ENCODE assay signal across 1 cellular context in the genomic region with DNA sequence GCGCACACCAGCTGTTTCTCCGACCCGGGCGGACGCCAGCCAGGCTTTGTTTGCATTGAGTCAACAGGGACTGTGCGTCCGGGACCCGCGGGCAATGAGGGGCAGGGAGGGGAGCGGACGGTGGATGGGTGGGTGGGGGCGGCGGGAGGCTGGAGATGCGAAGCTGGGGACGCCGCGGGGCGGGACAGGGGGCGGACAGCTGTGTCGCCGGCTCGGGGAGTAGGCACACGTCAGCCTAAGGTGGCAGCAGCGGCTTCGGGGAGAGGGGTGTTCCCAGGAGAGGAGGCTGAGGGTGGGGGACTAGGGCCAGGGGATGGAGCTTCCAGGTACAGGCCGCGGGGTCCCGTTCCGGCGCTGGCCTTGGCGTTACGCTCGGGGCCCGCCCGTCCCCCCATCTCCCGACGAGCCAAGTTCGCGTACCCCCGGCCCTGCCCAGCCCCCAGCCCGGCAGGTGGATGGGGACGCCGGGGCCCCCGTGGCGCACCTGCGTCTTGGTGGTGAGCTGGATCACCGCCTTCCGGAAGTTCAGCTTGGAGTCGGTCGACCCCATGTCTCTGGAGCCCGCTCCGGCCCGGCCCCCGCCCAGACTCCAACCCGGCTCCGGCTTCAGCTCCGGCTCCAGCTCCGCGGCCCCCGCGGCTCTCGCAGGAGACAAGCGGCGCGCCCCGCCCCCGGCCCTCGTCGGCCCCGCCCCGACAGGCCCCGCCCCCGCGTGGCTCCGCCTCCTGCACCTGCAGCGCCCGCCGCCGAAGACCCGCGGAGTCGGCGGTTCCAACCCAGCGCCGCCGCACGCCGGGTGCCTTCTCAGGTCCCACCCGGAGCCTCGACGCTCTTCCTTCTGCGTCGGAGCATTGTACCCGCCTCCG.
TF ChIP-seq lines count a peak whose summit lies in the region.

Gene HID1, minus strand, starts transcription at position 653 of the 866 bp plus-strand sequence. Its CDS starts 103 bp downstream, at position 550.

TF ChIP-seq in HepG2, 621 proteins besides CTCF, POLR2A, EP300 and RAD21 (continued from another document and continues in another):
- TF ChIP-seq, protein P1, sequence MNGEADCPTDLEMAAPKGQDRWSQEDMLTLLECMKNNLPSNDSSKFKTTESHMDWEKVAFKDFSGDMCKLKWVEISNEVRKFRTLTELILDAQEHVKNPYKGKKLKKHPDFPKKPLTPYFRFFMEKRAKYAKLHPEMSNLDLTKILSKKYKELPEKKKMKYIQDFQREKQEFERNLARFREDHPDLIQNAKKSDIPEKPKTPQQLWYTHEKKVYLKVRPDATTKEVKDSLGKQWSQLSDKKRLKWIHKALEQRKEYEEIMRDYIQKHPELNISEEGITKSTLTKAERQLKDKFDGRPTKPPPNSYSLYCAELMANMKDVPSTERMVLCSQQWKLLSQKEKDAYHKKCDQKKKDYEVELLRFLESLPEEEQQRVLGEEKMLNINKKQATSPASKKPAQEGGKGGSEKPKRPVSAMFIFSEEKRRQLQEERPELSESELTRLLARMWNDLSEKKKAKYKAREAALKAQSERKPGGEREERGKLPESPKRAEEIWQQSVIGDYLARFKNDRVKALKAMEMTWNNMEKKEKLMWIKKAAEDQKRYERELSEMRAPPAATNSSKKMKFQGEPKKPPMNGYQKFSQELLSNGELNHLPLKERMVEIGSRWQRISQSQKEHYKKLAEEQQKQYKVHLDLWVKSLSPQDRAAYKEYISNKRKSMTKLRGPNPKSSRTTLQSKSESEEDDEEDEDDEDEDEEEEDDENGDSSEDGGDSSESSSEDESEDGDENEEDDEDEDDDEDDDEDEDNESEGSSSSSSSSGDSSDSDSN (CRISPR knock-in tag; IDR thresholded peaks at IDR 0.05), result peak; percentile 78
- TF ChIP-seq JDP2 (CRISPR knock-in tag; IDR thresholded peaks at IDR 0.05; ENCODE audit: borderline replicate concordance) (no peak), ZNF383 (CRISPR knock-in tag; IDR thresholded peaks at IDR 0.05; ENCODE audit: borderline replicate concordance) (no peak), ZBTB46 (CRISPR knock-in tag; IDR thresholded peaks at IDR 0.05; ENCODE audit: borderline replicate concordance) (no peak), ZNF546 (CRISPR knock-in tag; conservative IDR thresholded peaks at IDR 0.05) (no peak; the same call in 1 of the 2 replicates), ASH2L (IDR thresholded peaks at IDR 0.05; ENCODE audit: insufficient read length, low read depth, low read length) (no peak), SOX13 (IDR thresholded peaks at IDR 0.05) (no peak), SOX13 (CRISPR knock-in tag; conservative IDR thresholded peaks at IDR 0.05 in 1 of 2, IDR thresholded peaks at IDR 0.05 in 1 of 2) (no peak; a peak in 1 of 4 replicates), BORCS8-MEF2B (CRISPR knock-in tag; IDR thresholded peaks at IDR 0.05) (0 out of 2 replicates have a peak, but pooled peaks have one; percentile 13), ZNF207 (IDR thresholded peaks at IDR 0.05; ENCODE audit: borderline replicate concordance) (no peak), ZNF552 (CRISPR knock-in tag; IDR thresholded peaks at IDR 0.05; ENCODE audit: borderline replicate concordance) (no peak), ZSCAN30 (CRISPR knock-in tag; IDR thresholded peaks at IDR 0.05) (no peak), FIP1L1 (IDR thresholded peaks at IDR 0.05; ENCODE audit: borderline replicate concordance, insufficient read depth, low read depth, low read length) (no peak), PREB (CRISPR knock-in tag; IDR thresholded peaks at IDR 0.05) (no peak), MEF2D (CRISPR knock-in tag; IDR thresholded peaks at IDR 0.05) (no peak), ZNF251 (CRISPR knock-in tag; IDR thresholded peaks at IDR 0.05) (no peak), RELA (CRISPR knock-in tag; IDR thresholded peaks at IDR 0.05) (no peak), PCBP1 (IDR thresholded peaks at IDR 0.05; ENCODE audit: borderline replicate concordance, low read depth, low read length) (no peak), KLF12 (CRISPR knock-in tag; IDR thresholded peaks at IDR 0.05; ENCODE audit: borderline replicate concordance) (peak; percentile 41; the same call in 1 of the 2 replicates), ZNF766 (CRISPR knock-in tag; IDR thresholded peaks at IDR 0.05; ENCODE audit: borderline replicate concordance) (0 out of 2 replicates have a peak, but pooled peaks have one; percentile 37), NFIB (CRISPR knock-in tag; IDR thresholded peaks at IDR 0.05; ENCODE audit: borderline replicate concordance) (no peak), ARNT2 (CRISPR knock-in tag; IDR thresholded peaks at IDR 0.05; ENCODE audit: low read depth) (no peak), ZNF724P (CRISPR knock-in tag; IDR thresholded peaks at IDR 0.05; ENCODE audit: borderline replicate concordance) (no peak; the same call in 1 of the 2 replicates), GLMP (CRISPR knock-in tag; IDR thresholded peaks at IDR 0.05; ENCODE audit: borderline replicate concordance) (no peak), RFXAP (CRISPR knock-in tag; IDR thresholded peaks at IDR 0.05; ENCODE audit: borderline replicate concordance) (0 out of 2 replicates have a peak, but pooled peaks have one; percentile 32), ELF3 (CRISPR knock-in tag; IDR thresholded peaks at IDR 0.05) (0 out of 2 replicates have a peak, but pooled peaks have one; percentile 34), ZNF549 (CRISPR knock-in tag; IDR thresholded peaks at IDR 0.05) (no peak), HMGA1 (CRISPR knock-in tag; conservative IDR thresholded peaks at IDR 0.05) (no peak), ZNF343 (CRISPR knock-in tag; IDR thresholded peaks at IDR 0.05) (no peak), RFXANK (CRISPR knock-in tag; IDR thresholded peaks at IDR 0.05) (0 out of 2 replicates have a peak, but pooled peaks have one; percentile 19), GATAD1 (CRISPR knock-in tag; IDR thresholded peaks at IDR 0.05) (peak; percentile 60), CENPT (CRISPR knock-in tag; IDR thresholded peaks at IDR 0.05; ENCODE audit: low read depth) (no peak), RFX5 (IDR thresholded peaks at IDR 0.05; ENCODE audit: low read depth, low read length) (no peak)
- TF ChIP-seq, protein P2, sequence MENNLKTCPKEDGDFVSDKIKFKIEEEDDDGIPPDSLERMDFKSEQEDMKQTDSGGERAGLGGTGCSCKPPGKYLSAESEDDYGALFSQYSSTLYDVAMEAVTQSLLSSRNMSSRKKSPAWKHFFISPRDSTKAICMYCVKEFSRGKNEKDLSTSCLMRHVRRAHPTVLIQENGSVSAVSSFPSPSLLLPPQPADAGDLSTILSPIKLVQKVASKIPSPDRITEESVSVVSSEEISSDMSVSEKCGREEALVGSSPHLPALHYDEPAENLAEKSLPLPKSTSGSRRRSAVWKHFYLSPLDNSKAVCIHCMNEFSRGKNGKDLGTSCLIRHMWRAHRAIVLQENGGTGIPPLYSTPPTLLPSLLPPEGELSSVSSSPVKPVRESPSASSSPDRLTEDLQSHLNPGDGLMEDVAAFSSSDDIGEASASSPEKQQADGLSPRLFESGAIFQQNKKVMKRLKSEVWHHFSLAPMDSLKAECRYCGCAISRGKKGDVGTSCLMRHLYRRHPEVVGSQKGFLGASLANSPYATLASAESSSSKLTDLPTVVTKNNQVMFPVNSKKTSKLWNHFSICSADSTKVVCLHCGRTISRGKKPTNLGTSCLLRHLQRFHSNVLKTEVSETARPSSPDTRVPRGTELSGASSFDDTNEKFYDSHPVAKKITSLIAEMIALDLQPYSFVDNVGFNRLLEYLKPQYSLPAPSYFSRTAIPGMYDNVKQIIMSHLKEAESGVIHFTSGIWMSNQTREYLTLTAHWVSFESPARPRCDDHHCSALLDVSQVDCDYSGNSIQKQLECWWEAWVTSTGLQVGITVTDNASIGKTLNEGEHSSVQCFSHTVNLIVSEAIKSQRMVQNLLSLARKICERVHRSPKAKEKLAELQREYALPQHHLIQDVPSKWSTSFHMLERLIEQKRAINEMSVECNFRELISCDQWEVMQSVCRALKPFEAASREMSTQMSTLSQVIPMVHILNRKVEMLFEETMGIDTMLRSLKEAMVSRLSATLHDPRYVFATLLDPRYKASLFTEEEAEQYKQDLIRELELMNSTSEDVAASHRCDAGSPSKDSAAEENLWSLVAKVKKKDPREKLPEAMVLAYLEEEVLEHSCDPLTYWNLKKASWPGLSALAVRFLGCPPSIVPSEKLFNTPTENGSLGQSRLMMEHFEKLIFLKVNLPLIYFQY (CRISPR knock-in tag; IDR thresholded peaks at IDR 0.05; ENCODE audit: borderline replicate concordance), result peak; percentile 69; the same call in 1 of the 2 replicates
- TF ChIP-seq, protein P3, sequence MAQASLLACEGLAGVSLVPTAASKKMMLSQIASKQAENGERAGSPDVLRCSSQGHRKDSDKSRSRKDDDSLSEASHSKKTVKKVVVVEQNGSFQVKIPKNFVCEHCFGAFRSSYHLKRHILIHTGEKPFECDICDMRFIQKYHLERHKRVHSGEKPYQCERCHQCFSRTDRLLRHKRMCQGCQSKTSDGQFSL (CRISPR knock-in tag; IDR thresholded peaks at IDR 0.05), result 0 out of 2 replicates have a peak, but pooled peaks have one; percentile 38
- TF ChIP-seq, protein P4, sequence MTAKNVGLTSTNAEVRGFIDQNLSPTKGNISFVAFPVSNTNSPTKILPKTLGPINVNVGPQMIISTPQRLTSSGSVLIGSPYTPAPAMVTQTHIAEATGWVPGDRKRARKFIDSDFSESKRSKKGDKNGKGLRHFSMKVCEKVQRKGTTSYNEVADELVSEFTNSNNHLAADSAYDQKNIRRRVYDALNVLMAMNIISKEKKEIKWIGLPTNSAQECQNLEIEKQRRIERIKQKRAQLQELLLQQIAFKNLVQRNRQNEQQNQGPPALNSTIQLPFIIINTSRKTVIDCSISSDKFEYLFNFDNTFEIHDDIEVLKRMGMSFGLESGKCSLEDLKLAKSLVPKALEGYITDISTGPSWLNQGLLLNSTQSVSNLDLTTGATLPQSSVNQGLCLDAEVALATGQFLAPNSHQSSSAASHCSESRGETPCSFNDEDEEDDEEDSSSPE (CRISPR knock-in tag; IDR thresholded peaks at IDR 0.05), result peak; percentile 58; the same call in 1 of the 2 replicates
- TF ChIP-seq, protein P5, sequence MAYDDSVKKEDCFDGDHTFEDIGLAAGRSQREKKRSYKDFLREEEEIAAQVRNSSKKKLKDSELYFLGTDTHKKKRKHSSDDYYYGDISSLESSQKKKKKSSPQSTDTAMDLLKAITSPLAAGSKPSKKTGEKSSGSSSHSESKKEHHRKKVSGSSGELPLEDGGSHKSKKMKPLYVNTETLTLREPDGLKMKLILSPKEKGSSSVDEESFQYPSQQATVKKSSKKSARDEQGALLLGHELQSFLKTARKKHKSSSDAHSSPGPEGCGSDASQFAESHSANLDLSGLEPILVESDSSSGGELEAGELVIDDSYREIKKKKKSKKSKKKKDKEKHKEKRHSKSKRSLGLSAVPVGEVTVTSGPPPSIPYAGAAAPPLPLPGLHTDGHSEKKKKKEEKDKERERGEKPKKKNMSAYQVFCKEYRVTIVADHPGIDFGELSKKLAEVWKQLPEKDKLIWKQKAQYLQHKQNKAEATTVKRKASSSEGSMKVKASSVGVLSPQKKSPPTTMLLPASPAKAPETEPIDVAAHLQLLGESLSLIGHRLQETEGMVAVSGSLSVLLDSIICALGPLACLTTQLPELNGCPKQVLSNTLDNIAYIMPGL (CRISPR knock-in tag; IDR thresholded peaks at IDR 0.05; ENCODE audit: borderline replicate concordance in 1 of 2, low read depth in 1 of 2), result 0 out of 4 replicates have a peak, but pooled peaks have one; percentile 43 to 73
- TF ChIP-seq, protein P6, sequence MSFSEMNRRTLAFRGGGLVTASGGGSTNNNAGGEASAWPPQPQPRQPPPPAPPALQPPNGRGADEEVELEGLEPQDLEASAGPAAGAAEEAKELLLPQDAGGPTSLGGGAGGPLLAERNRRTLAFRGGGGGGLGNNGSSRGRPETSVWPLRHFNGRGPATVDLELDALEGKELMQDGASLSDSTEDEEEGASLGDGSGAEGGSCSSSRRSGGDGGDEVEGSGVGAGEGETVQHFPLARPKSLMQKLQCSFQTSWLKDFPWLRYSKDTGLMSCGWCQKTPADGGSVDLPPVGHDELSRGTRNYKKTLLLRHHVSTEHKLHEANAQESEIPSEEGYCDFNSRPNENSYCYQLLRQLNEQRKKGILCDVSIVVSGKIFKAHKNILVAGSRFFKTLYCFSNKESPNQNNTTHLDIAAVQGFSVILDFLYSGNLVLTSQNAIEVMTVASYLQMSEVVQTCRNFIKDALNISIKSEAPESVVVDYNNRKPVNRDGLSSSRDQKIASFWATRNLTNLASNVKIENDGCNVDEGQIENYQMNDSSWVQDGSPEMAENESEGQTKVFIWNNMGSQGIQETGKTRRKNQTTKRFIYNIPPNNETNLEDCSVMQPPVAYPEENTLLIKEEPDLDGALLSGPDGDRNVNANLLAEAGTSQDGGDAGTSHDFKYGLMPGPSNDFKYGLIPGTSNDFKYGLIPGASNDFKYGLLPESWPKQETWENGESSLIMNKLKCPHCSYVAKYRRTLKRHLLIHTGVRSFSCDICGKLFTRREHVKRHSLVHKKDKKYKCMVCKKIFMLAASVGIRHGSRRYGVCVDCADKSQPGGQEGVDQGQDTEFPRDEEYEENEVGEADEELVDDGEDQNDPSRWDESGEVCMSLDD (CRISPR knock-in tag; IDR thresholded peaks at IDR 0.05; ENCODE audit: borderline replicate concordance), result peak; percentile 44; the same call in 1 of the 2 replicates
